Comparison of ENCODE assay signal across 8 cellular contexts in the genomic region with DNA sequence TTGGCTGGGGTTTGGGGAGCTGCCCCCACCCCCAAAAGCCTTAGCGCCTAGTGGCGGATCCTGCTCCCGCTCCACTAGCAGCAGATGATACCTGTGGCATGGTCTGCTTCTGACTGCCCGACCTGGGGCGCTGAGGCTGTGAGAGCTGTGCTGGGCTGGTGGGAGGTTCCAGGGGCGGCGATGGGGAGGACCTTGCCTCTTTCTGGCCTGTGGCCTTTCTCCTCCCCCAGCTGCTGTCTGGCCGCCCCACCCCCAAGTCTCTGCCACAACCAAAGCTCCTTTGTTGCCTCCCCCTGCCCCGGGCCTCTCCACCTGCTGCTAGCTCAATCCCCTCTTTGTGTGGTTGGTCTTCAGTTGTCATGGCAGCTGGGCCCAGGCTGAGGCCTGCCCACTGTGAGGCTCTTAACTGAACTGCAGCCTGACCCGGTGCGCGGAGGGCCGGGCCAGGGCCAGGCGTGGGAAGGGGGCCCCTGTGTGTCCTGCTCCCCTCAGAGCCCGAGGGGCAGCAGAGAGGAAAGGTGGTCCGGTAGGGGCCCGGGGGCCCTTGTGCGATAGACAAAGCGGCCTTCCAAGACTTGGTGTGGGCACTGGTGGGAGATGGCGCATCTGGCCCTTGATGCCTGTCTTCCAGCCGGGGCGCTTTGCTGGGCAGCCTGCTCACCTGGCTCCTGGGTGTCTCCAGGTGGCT. TPM values are rescaled to one million over a fixed set of nuclear protein-coding genes. Genes with fewer than 3 reads are reported as not detected.
DNase-seq lines count a peak whose midpoint lies in the region; ATAC-seq, FAIRE-seq and TF ChIP-seq lines count a peak whose summit lies in the region.

No MANE protein-coding gene starts in this region.

- CTCF ChIA-PET in H1 (lab: Charles Lee; ENCODE audit: partially characterized antibody): interaction anchor here (0.7 to 4.2 kb wide), 11 partner anchors 9 to 71 kb away, joined by 3 to 31 read pairs (median 4); no protein-coding TSS in a partner anchor

- H2BK15ac ChIP-seq in H1 (ENCODE audit: low read length): peak overlapping the region; percentile 88; the same call in 1 of the 2 replicates
- H2BK15ac ChIP-seq in neuronal stem cell (ENCODE audit: low read length): peak overlapping the region; percentile 100

- H3K4me1 ChIP-seq in H1 (replicated peaks in 1 of 4; ENCODE audit: control insufficient read depth in 3 of 4, insufficient read depth in 4 of 4, low read length in 3 of 4) (peaks cover 29 to 58% (median 47%) of the 10 kb centered on the region in 4 experiments), neuronal stem cell (ENCODE audit: control insufficient read depth in 2 of 2, insufficient read depth in 1 of 2, low read depth in 1 of 2, low read length in 2 of 2) (peaks cover 56 to 62% of the 10 kb centered on the region in 2 donors)

- H3K23ac ChIP-seq in H1 (ENCODE audit: insufficient read length) (no peak overlapping the region), neuronal stem cell (ENCODE audit: low read depth, low read length, poor library complexity) (peak overlapping the region; percentile 61)

- peaks cover 0 to 24% (median 0%) of the 10 kb centered on the region in 4 experiments; a peak in 3 of 8 replicates for H3K36me3 ChIP-seq in H1 (ENCODE audit: control insufficient read depth in 2 of 4, insufficient read depth in 4 of 4, low read length in 3 of 4)
- H3K36me3 ChIP-seq in neuronal stem cell (replicated peaks in 1 of 2; ENCODE audit: control insufficient read depth in 2 of 2, insufficient read depth in 2 of 2, low read length in 2 of 2): peaks cover 3 to 26% of the 10 kb centered on the region in 2 donors

- TF ChIP-seq POLR2A in H1 (IDR thresholded peaks at IDR 0.05; ENCODE audit: control extremely low read depth in 1 of 2, low read depth in 2 of 2, low read length in 2 of 2): peak in 1 of 2 experiments; percentile 94; a peak in 2 of 3 replicates

- H3K27me3 ChIP-seq in H1 (replicated peaks in 1 of 4; ENCODE audit: control insufficient read depth in 3 of 4, extremely low read depth in 1 of 4, insufficient read depth in 3 of 4, low read length in 3 of 4) (no peaks in the 10 kb centered on the region), neuronal stem cell (ENCODE audit: control insufficient read depth in 3 of 3, insufficient read depth in 3 of 3, low read depth in 1 of 3, low read length in 3 of 3) (no peaks in the 10 kb centered on the region)

- H4K8ac ChIP-seq in H1 (ENCODE audit: extremely low read depth, insufficient read depth, low read length) (no peak overlapping the region; the same call in 1 of the 2 replicates), neuronal stem cell (ENCODE audit: low read depth, low read length) (peak overlapping the region; percentile 87)

- peaks cover 18% of the 10 kb centered on the region for H3K79me1 ChIP-seq in H1 (ENCODE audit: low read depth, low read length)
- H3K79me1 ChIP-seq in neuronal stem cell (ENCODE audit: low read depth, low read length): peaks cover 6% of the 10 kb centered on the region

- peaks cover 0 to 75% of the 10 kb centered on the region in 2 experiments for H3K79me2 ChIP-seq in H1 (ENCODE audit: control insufficient read depth in 1 of 2, insufficient read depth in 2 of 2, low read length in 2 of 2)

- no peaks in the 10 kb centered on the region for H3K9me3 ChIP-seq in H1 (ENCODE audit: insufficient read depth in 2 of 2, low read depth in 1 of 2, low read length in 1 of 2)
- H3K9me3 ChIP-seq in neuronal stem cell (replicated peaks in 1 of 2; ENCODE audit: control insufficient read depth in 2 of 2, insufficient read depth in 1 of 2, low read depth in 1 of 2, low read length in 2 of 2): no peaks in the 10 kb centered on the region

- H2BK120ac ChIP-seq in H1 (replicated peaks; ENCODE audit: low read depth, low read length) (no peak overlapping the region), neuronal stem cell (ENCODE audit: low read depth, low read length) (peak overlapping the region; percentile 100)

- H3K18ac ChIP-seq in H1 (ENCODE audit: extremely low read depth, low read length): peak overlapping the region; percentile 97
- H3K18ac ChIP-seq in neuronal stem cell (ENCODE audit: low read length): peak overlapping the region; percentile 100

- H3K14ac ChIP-seq in H1 (ENCODE audit: insufficient read length) (no peak overlapping the region), neuronal stem cell (ENCODE audit: low read length) (peak overlapping the region; percentile 98)

- H2BK12ac ChIP-seq in H1 (ENCODE audit: low read depth, low read length) (0 out of 2 replicates have a peak overlapping the region, but pooled peaks have one; percentile 40), neuronal stem cell (ENCODE audit: low read length) (peak overlapping the region; percentile 99)

- no peak for ATAC-seq in GM19463 (IDR thresholded peaks at IDR 0.05; ENCODE audit: unreplicated experiment)

- H2AK5ac ChIP-seq in H1 (ENCODE audit: low read depth, low read length) (0 out of 2 replicates have a peak overlapping the region, but pooled peaks have one; percentile 29), neuronal stem cell (ENCODE audit: low read depth, low read length) (peak overlapping the region; percentile 99)

- H3K4me2 ChIP-seq in H1 (ENCODE audit: insufficient read depth in 1 of 2, low read depth in 2 of 2, low read length in 2 of 2) (peak overlapping the region; percentile 61 to 94), neuronal stem cell (ENCODE audit: insufficient read depth, low read length, poor library complexity, severe bottlenecking) (peak overlapping the region; percentile 45)

- peak overlapping the region; percentile 37 for H4K91ac ChIP-seq in H1 (replicated peaks; ENCODE audit: insufficient read length, low read length)
- peak overlapping the region; percentile 99 for H4K91ac ChIP-seq in neuronal stem cell (ENCODE audit: low read depth, low read length, poor library complexity)

- H3K27ac ChIP-seq in H1 (ENCODE audit: low read depth, low read length): peak overlapping the region; percentile 83
- H3K27ac ChIP-seq in neuronal stem cell (replicated peaks; ENCODE audit: low read length): peak overlapping the region; percentile 96

- H2BK5ac ChIP-seq in H1 (ENCODE audit: low read depth, low read length) (peak overlapping the region; percentile 92; the same call in 1 of the 2 replicates), neuronal stem cell (ENCODE audit: low read length) (peak overlapping the region; percentile 99)

- H3K9ac ChIP-seq in H1 (replicated peaks in 1 of 4; ENCODE audit: extremely low read depth in 1 of 4, low read depth in 3 of 4, low read length in 3 of 4): peak overlapping the region in 2 of 4 experiments; percentile 44 to 48; a peak in 4 of 7 replicates
- H3K9ac ChIP-seq in neuronal stem cell (ENCODE audit: low read depth, low read length, poor library complexity): peak overlapping the region; percentile 85

- H4K5ac ChIP-seq in H1 (ENCODE audit: insufficient read length, low read depth, low read length): peak overlapping the region; percentile 82

- TF ChIP-seq CTCF in H1 (IDR thresholded peaks at IDR 0.05; ENCODE audit: control extremely low read depth in 1 of 3, insufficient read depth in 1 of 3, low read depth in 1 of 3, low read length in 3 of 3): no peak

- H2BK20ac ChIP-seq in H1 (ENCODE audit: low read length): no peak overlapping the region

- 22% methylated on average over 20 of the region's 22 CpGs; no CpG with 5 or more reads in 1 of the 2 experiments for WGBS in H1 (ENCODE audit: extremely low coverage in 1 of 2, insufficient coverage in 1 of 2, insufficient read length in 1 of 2, insufficient replicate concordance in 2 of 2, low coverage in 1 of 2, low lambda C conversion rate in 2 of 2, missing lambda C conversion rate in 1 of 2), 2 experiments
- WGBS in neuronal stem cell (ENCODE audit: extremely low coverage in 2 of 2, insufficient read length in 2 of 2, insufficient replicate concordance in 1 of 2), 2 donors: no CpG with 5 or more reads among the region's 22 CpGs

- peak in 1 of 2 experiments; percentile 92; a peak in 1 of 3 replicates for TF ChIP-seq EP300 in H1 (IDR thresholded peaks at IDR 0.05; ENCODE audit: borderline replicate concordance in 1 of 2, low read depth in 2 of 2, low read length in 2 of 2)

- TF ChIP-seq RAD21 in H1 (IDR thresholded peaks at IDR 0.05 in 1 of 2, conservative IDR thresholded peaks at IDR 0.05 in 1 of 2; ENCODE audit: low read depth in 2 of 2, low read length in 2 of 2): peak in 1 of 2 experiments; percentile 2; a peak in 1 of 4 replicates

- peak overlapping the region; percentile 7 for H3K56ac ChIP-seq in H1 (replicated peaks; ENCODE audit: insufficient read length, low read depth, low read length)

- POLR2A ChIA-PET in H1 (lab: Charles Lee; ENCODE audit: partially characterized antibody): interaction anchor here (1.1 to 9.0 kb wide), 8 partner anchors 9 to 61 kb away, joined by 3 to 170 read pairs (median 18); a partner anchor contains a TSS

- no peak for FAIRE-seq in H1 (lab: Jason Lieb, UNC)

- DNase-seq in ELF-1 (ENCODE audit: low read depth, low spot score) (peak; percentile 97), NCI-H345 (lab: John Stamatoyannopoulos, UW) (peak; percentile 85), H1 (ENCODE audit: low read depth in 1 of 2, low spot score in 2 of 2) (peak; percentile 92 to 94), neuronal stem cell (ENCODE audit: low spot score) (peak; percentile 94), SW 1271 (lab: John Stamatoyannopoulos, UW) (no peak), AML-193 (lab: John Stamatoyannopoulos, UW) (no peak), RPMI8226 (no peak)

- no peak overlapping the region for H2AFZ ChIP-seq in H1 (ENCODE audit: low read length)
- peak overlapping the region; percentile 47 for H2AFZ ChIP-seq in neuronal stem cell (ENCODE audit: low read length)

- H4K20me1 ChIP-seq in H1 (replicated peaks in 1 of 2; ENCODE audit: control insufficient read depth in 1 of 2, insufficient read depth in 2 of 2, low read length in 2 of 2): no peaks in the 10 kb centered on the region

- H3K4ac ChIP-seq in H1 (replicated peaks; ENCODE audit: insufficient read length, low read depth, low read length) (peak overlapping the region; percentile 76), neuronal stem cell (ENCODE audit: low read length) (peak overlapping the region; percentile 99)

- peaks cover 9% of the 10 kb centered on the region for H3K23me2 ChIP-seq in H1 (ENCODE audit: low read depth, low read length)

- H3K4me3 ChIP-seq in H1 (ENCODE audit: extremely low read depth in 1 of 4, insufficient read depth in 2 of 4, low read depth in 3 of 4, low read length in 4 of 4) (peak overlapping the region in 3 of 4 experiments; percentile 17 to 43 (median 36); a peak in 5 of 8 replicates), neuronal stem cell (ENCODE audit: low read length in 2 of 2) (peak overlapping the region; percentile 1 to 22)

RNA-seq across cellular contexts. Expression of a gene that starts 4.7 kb away (rescaled TPM):
- 21.5 and 24.9 TPM in 2 replicates for total RNA-seq in H1 (2021; fragmentation: NEBNext Ultra II Directional; extraction: Animal tissue kit (Norgen Biotek cat#: 25700))
- 13.6 and 22.5 TPM in 2 replicates for polyA plus RNA-seq in H1 (2011; rRNA removed)
- polyA plus RNA-seq in H1 (2011; cell fraction: cytosol; rRNA removed): 23.8 TPM
- 26.9 TPM for polyA plus RNA-seq in H1 (2011; cell fraction: nucleus; rRNA removed)
- 12.3 to 21.8 TPM (median 20.3 TPM) in 4 replicates for polyA plus RNA-seq in H1 (2012, experiment 1 of 2)
- polyA plus RNA-seq in H1 (2012, experiment 2 of 2): 13.0 TPM
- 9.1 TPM for polyA plus RNA-seq in H1 (2013, experiment 1 of 2)
- 8.5 TPM for polyA plus RNA-seq in H1 (2013, experiment 2 of 2)
- polyA minus RNA-seq in H1 (2011; rRNA and poly(A)+ RNA removed): 2.5 and 2.9 TPM in 2 replicates
- 21.4 TPM for polyA minus RNA-seq in H1 (2011; cell fraction: cytosol; rRNA and poly(A)+ RNA removed)
- polyA minus RNA-seq in H1 (2011; cell fraction: nucleus; rRNA and poly(A)+ RNA removed): 15.7 TPM
- 15.9 TPM for polyA plus RNA-seq in neuronal stem cell (2013, experiment 1 of 2)
- 15.7 TPM for polyA plus RNA-seq in neuronal stem cell (2013, experiment 2 of 2)

RNA-seq across cellular contexts. Expression of a gene that starts 15.2 kb away (rescaled TPM):
- 125 and 130 TPM in 2 replicates for total RNA-seq in H1 (2021; fragmentation: NEBNext Ultra II Directional; extraction: Animal tissue kit (Norgen Biotek cat#: 25700))
- 98.6 and 147 TPM in 2 replicates for polyA plus RNA-seq in H1 (2011; rRNA removed)
- 110 TPM for polyA plus RNA-seq in H1 (2011; cell fraction: cytosol; rRNA removed)
- polyA plus RNA-seq in H1 (2011; cell fraction: nucleus; rRNA removed): 159 TPM
- 81.6 to 105 TPM (median 96.5 TPM) in 4 replicates for polyA plus RNA-seq in H1 (2012, experiment 1 of 2)
- 86.7 TPM for polyA plus RNA-seq in H1 (2012, experiment 2 of 2)
- polyA plus RNA-seq in H1 (2013, experiment 1 of 2): 78.2 TPM
- polyA plus RNA-seq in H1 (2013, experiment 2 of 2): 74.4 TPM
- polyA minus RNA-seq in H1 (2011; rRNA and poly(A)+ RNA removed): 39.8 and 47.5 TPM in 2 replicates
- polyA minus RNA-seq in H1 (2011; cell fraction: cytosol; rRNA and poly(A)+ RNA removed): 55.6 TPM
- 72.6 TPM for polyA minus RNA-seq in H1 (2011; cell fraction: nucleus; rRNA and poly(A)+ RNA removed)
- polyA plus RNA-seq in neuronal stem cell (2013, experiment 1 of 2): 84.5 TPM
- 85.1 TPM for polyA plus RNA-seq in neuronal stem cell (2013, experiment 2 of 2)

RNA-seq across cellular contexts. Expression of a gene that starts 42.4 kb away (rescaled TPM):
- total RNA-seq in H1 (2021; fragmentation: NEBNext Ultra II Directional; extraction: Animal tissue kit (Norgen Biotek cat#: 25700)): 254 and 264 TPM in 2 replicates
- 441 and 483 TPM in 2 replicates for polyA plus RNA-seq in H1 (2011; rRNA removed)
- 569 TPM for polyA plus RNA-seq in H1 (2011; cell fraction: cytosol; rRNA removed)
- 327 TPM for polyA plus RNA-seq in H1 (2011; cell fraction: nucleus; rRNA removed)
- 326 to 515 TPM (median 467 TPM) in 4 replicates for polyA plus RNA-seq in H1 (2012, experiment 1 of 2)
- 519 TPM for polyA plus RNA-seq in H1 (2012, experiment 2 of 2)
- 191 TPM for polyA plus RNA-seq in H1 (2013, experiment 1 of 2)
- 244 TPM for polyA plus RNA-seq in H1 (2013, experiment 2 of 2)
- polyA minus RNA-seq in H1 (2011; rRNA and poly(A)+ RNA removed): 29.0 and 37.7 TPM in 2 replicates
- polyA minus RNA-seq in H1 (2011; cell fraction: cytosol; rRNA and poly(A)+ RNA removed): 63.9 TPM
- 52.1 TPM for polyA minus RNA-seq in H1 (2011; cell fraction: nucleus; rRNA and poly(A)+ RNA removed)
- 0.99 TPM for polyA plus RNA-seq in neuronal stem cell (2013, experiment 1 of 2)
- polyA plus RNA-seq in neuronal stem cell (2013, experiment 2 of 2): 1.0 TPM

Comparison
In these comparisons a context has a peak if more than half of its experiments do, and no peak if none do; other contexts are left out.
1. DNase-seq: peak in ELF-1 (single experiment), NCI-H345 (single experiment), H1 (2 of 2) and neuronal stem cell (single experiment); none in SW 1271 (0 of 2), AML-193 (0 of 2) and RPMI8226 (single experiment).